9 cellular contexts compared by ENCODE assay signal in genomic region chr3:125116311-125117069, GRCh38.
DNase-seq lines count a peak whose midpoint lies in the region; TF ChIP-seq lines count a peak whose summit lies in the region.
"Had no signal": no experiment of that assay in that cellular context is flagged by ENCODE, and none has a peak within 500 bp of the region (broad histone marks: within the 10 kb centered on the region; RNA-seq: fewer than 3 reads in every experiment).

No MANE protein-coding gene starts in this region.

- H3K9me3 Mint-ChIP-seq in HFFc6 = no peaks in the 10 kb centered on the region

- no peak for TF ChIP-seq CTCF in HFFc6 (IDR thresholded peaks at IDR 0.05)
- no peak for TF ChIP-seq CTCF in breast epithelium (IDR thresholded peaks at IDR 0.05)
- TF ChIP-seq CTCF in kidney epithelial cell (IDR thresholded peaks at IDR 0.05; ENCODE audit: insufficient read depth, low read length, poor library complexity, severe bottlenecking) = no peak
- TF ChIP-seq CTCF in testis (IDR thresholded peaks at IDR 0.05) = no peak

- H3K36me3 ChIP-seq in breast epithelium (no peaks in the 10 kb centered on the region), kidney epithelial cell (ENCODE audit: control insufficient read depth, insufficient read depth, low read length) (no peaks in the 10 kb centered on the region), testis (ENCODE audit: low read depth, missing control alignments) (no peaks in the 10 kb centered on the region)

- peaks cover 45% of the 10 kb centered on the region for H3K4me1 Mint-ChIP-seq in HFFc6 (ENCODE audit: low read depth)

- TF ChIP-seq POLR2A in breast epithelium (IDR thresholded peaks at IDR 0.05) (no peak), testis (IDR thresholded peaks at IDR 0.05) (no peak)

- intact Hi-C loops in breast epithelium (cut with DNase I; ENCODE audit: low total_unique reads) = no loop called here
- intact Hi-C loops in testis (cut with DNase I; ENCODE audit: low total_unique reads) = no loop called here

- peak overlapping the region; percentile 39; the same call in 1 of the 2 replicates for H3K4me3 Mint-ChIP-seq in HFFc6

- H3K4me1 ChIP-seq in breast epithelium (peaks cover 5 to 10% of the 10 kb centered on the region in 2 donors), testis (peaks cover 50% of the 10 kb centered on the region)

- peaks cover 6% of the 10 kb centered on the region; the same call in 1 of the 2 replicates for H3K27me3 Mint-ChIP-seq in HFFc6 (ENCODE audit: insufficient read depth)

- no peaks in the 10 kb centered on the region for H3K9me3 ChIP-seq in breast epithelium
- H3K9me3 ChIP-seq in testis = no peaks in the 10 kb centered on the region

- H3K36me3 Mint-ChIP-seq in HFFc6 (ENCODE audit: low read depth) = peaks cover 7% of the 10 kb centered on the region; the same call in 1 of the 2 replicates

- H3K27ac Mint-ChIP-seq in HFFc6 = peak overlapping the region; percentile 91

- DNase-seq in HFFc6 = peak; percentile 85
- peak; percentile 72 to 83 for DNase-seq in breast epithelium (ENCODE audit: low spot score in 2 of 2)
- DNase-seq in kidney epithelial cell (ENCODE audit: low read depth) = peak; percentile 62
- DNase-seq in testis = peak; percentile 69
- no peak for DNase-seq in NCI-H2029 (lab: John Stamatoyannopoulos, UW)
- DNase-seq in central memory CD4-positive, alpha-beta T cell = no peak
- DNase-seq in LoVo (ENCODE audit: low spot score) = no peak
- no peak for DNase-seq in NAMALWA (ENCODE audit: low spot score)
- DNase-seq: activated T-cell treated with anti-CD3 and anti-CD28 coated beads for 4 hours had no signal

- H3K4me3 ChIP-seq in breast epithelium (no peak overlapping the region), kidney epithelial cell (ENCODE audit: low read depth, low read length) (no peak overlapping the region), testis (no peak overlapping the region)

- H3K27me3 ChIP-seq in breast epithelium = no peaks in the 10 kb centered on the region
- no peaks in the 10 kb centered on the region for H3K27me3 ChIP-seq in kidney epithelial cell (ENCODE audit: control insufficient read depth, insufficient read depth, low read length)
- no peaks in the 10 kb centered on the region for H3K27me3 ChIP-seq in testis

- WGBS in testis, 2 donors = 57 to 59% methylated on average over 6 of the region's 6 CpGs

- peak overlapping the region; percentile 60 to 64 for H3K27ac ChIP-seq in breast epithelium
- H3K27ac ChIP-seq in testis = no peak overlapping the region

Comparison
In these comparisons a context has a peak if more than half of its experiments do, and no peak if none do; other contexts are left out.
1. DNase-seq: peak in HFFc6 (single experiment), breast epithelium (2 of 2), kidney epithelial cell (single experiment) and testis (single experiment); none in NCI-H2029 (single experiment), central memory CD4-positive, alpha-beta T cell (single experiment), LoVo (single experiment) and NAMALWA (single experiment).
2. H3K27ac ChIP-seq: peak in breast epithelium (2 of 2); none in testis (0 of 2).